In genomic region chr11:7814897-7815296, GRCh38 we compare ENCODE assay signal across 18 cellular contexts. TPM values are rescaled to one million over a fixed set of nuclear protein-coding genes. Genes with fewer than 3 reads are reported as not detected.
"Had no signal": no experiment of that assay in that cellular context is flagged by ENCODE, and none has a peak within 500 bp of the region (broad histone marks: within the 10 kb centered on the region; RNA-seq: fewer than 3 reads in every experiment).

No MANE protein-coding gene starts in this region.

RNA-seq across cellular contexts. Expression of gene OR5P3, which starts 15.7 kb away (rescaled TPM):
- total RNA-seq: kidney; kidney epithelial cell; left cardiac atrium; left colon; left lobe of liver; left ventricle myocardium inferior; left ventricle myocardium superior; liver; lung microvascular endothelial cell; mesenteric fat pad; mononuclear cell; mucosa of descending colon; mucosa of gallbladder; myocyte; naive thymus-derived CD4-positive, alpha-beta T cell had no signal
- polyA plus RNA-seq: hepatocyte; immature natural killer cell; liver; lung; naive thymus-derived CD4-positive, alpha-beta T cell had no signal

RNA-seq across cellular contexts. Expression of gene OR5P2, which starts 18.2 kb away (rescaled TPM):
- total RNA-seq: hepatocyte; kidney epithelial cell; left cardiac atrium; left colon; left lobe of liver; left ventricle myocardium inferior; left ventricle myocardium superior; liver; lung microvascular endothelial cell; mesenteric fat pad; mononuclear cell; mucosa of descending colon; mucosa of gallbladder; myocyte; naive thymus-derived CD4-positive, alpha-beta T cell had no signal
- polyA plus RNA-seq: immature natural killer cell; liver; lung; naive thymus-derived CD4-positive, alpha-beta T cell had no signal
